1 cellular context compared by ENCODE assay signal in genomic region chr12:79451988-79452387, GRCh38.
TF ChIP-seq lines count a peak whose summit lies in the region.

No MANE protein-coding gene starts in this region.

TF ChIP-seq in GM23338, 12 proteins besides CTCF, POLR2A, EP300 and RAD21 (continued from another document):
- TF ChIP-seq NANOG (IDR thresholded peaks at IDR 0.05; ENCODE audit: borderline replicate concordance): no peak
- TF ChIP-seq ETS1 (IDR thresholded peaks at IDR 0.05): no peak
- TF ChIP-seq POLR2AphosphoS5 (IDR thresholded peaks at IDR 0.05; ENCODE audit: low read depth): no peak
- no peak for TF ChIP-seq EZH2phosphoT487 (IDR thresholded peaks at IDR 0.05; ENCODE audit: unreplicated experiment)
- no peak for TF ChIP-seq EZH2 (IDR thresholded peaks at IDR 0.05; ENCODE audit: low read depth, unreplicated experiment)
- no peak for TF ChIP-seq ZNF331 (CRISPR knock-in tag; IDR thresholded peaks at IDR 0.05; ENCODE audit: low read depth)
